In genomic region chrX:16240231-16240905, GRCh38 we compare ENCODE assay signal across 21 cellular contexts.
"Had no signal": no experiment of that assay in that cellular context is flagged by ENCODE, and none has a peak within 500 bp of the region (broad histone marks: within the 10 kb centered on the region; RNA-seq: fewer than 3 reads in every experiment).

No MANE protein-coding gene starts in this region.

- FAIRE-seq: frontal cortex, islet of Langerhans had no signal

- DNase-seq: activated CD4-positive, CD25-positive, alpha-beta regulatory T cell treated with anti-CD3 and anti-CD28 coated beads, Interleukin-2, amount 50 U/mL, for 72 hours; activated naive CD4-positive, alpha-beta T cell treated with Interleukin-2 at 50 U/mL for 16 hours; activated naive CD8-positive, alpha-beta T cell treated with anti-CD3 and anti-CD28 coated beads, Interleukin-2, amount 10 ng/mL, durations not matched to agents 7 days and 5 days; activated T-cell treated with anti-CD3 and anti-CD28 coated beads, Interleukin-2, amount 50 U/mL, for 1 hour; amniotic stem cell; body of pancreas; effector CD8-positive, alpha-beta T cell; glutamatergic neuron; hippocampal formation; left colon; mesendoderm; mucosa of descending colon; posterior cingulate gyrus; stimulated activated CD4-positive, alpha-beta T cell treated with anti-CD3 and anti-CD28 coated beads, Interleukin-4, amount 100 ng/mL, for 24 hours; stimulated activated naive CD8-positive, alpha-beta T cell treated with anti-CD3 and anti-CD28 coated beads, Interleukin-15, Interleukin-2, amounts not matched to agents 100 U/mL and 50 U/mL, for 24 hours; T-cell; upper lobe of right lung; WERI-Rb-1 had no signal

- ATAC-seq: body of pancreas; esophagus mucosa; left colon; mucosa of descending colon; stimulated activated naive CD8-positive, alpha-beta T cell treated with anti-CD3 and anti-CD28 coated beads, Interleukin-15, Interleukin-2, amounts not matched to agents 100 U/mL and 50 U/mL, for 24 hours; T-cell; upper lobe of right lung had no signal
